Comparison of ENCODE assay signal across 19 cellular contexts in genomic region chr13:39586956-39587605, GRCh38.
"Had no signal": no experiment of that assay in that cellular context is flagged by ENCODE, and none has a peak within 500 bp of the region (broad histone marks: within the 10 kb centered on the region; RNA-seq: fewer than 3 reads in every experiment).

No MANE protein-coding gene starts in this region.

- H3K36me3 ChIP-seq: left lung, pancreas had no signal

- DNase-seq: activated gamma-delta T cell treated with Interleukin-2 at 50 U/mL for 16 hours; activated T-cell treated with anti-CD3 and anti-CD28 coated beads, Interleukin-2, amount 50 U/mL, for 1 hour; anterior cingulate cortex; dermis blood vessel endothelial cell; effector CD8-positive, alpha-beta T cell; erythroblast; foreskin fibroblast; left lung; mammary epithelial cell; pancreas; psoas muscle; right cardiac atrium; stimulated activated CD4-positive, alpha-beta T cell treated with anti-CD3 and anti-CD28 coated beads, Interleukin-1b, Interleukin-23, amount 100 ng/mL, for 48 hours; stimulated activated naive CD8-positive, alpha-beta T cell treated with anti-CD3 and anti-CD28 coated beads, Interleukin-15, amount 100 ng/mL, for 72 hours had no signal

- H3K4me1 ChIP-seq: pancreas, psoas muscle had no signal

- H3K27ac ChIP-seq: left lung, pancreas, psoas muscle, skin epidermis, tibial nerve had no signal

- H3K9me3 ChIP-seq: left lung, pancreas, psoas muscle, tibial nerve had no signal

- H3K27me3 ChIP-seq: left lung, pancreas, tibial nerve had no signal

- H3K4me3 ChIP-seq: left lung, pancreas, psoas muscle, skin epidermis, tibial nerve had no signal

- ATAC-seq: left lung; natural killer cell treated with Interleukin-12 subunit alpha and Interleukin-12 subunit beta and Interleukin-15 and Interleukin-18, amount 100 ng/mL, for 72 hours; pancreas; psoas muscle; stimulated activated effector memory CD8-positive, alpha-beta T cell treated with anti-CD3 and anti-CD28 coated beads, Interleukin-12 subunit alpha, Interleukin-12 subunit beta, amount 100 ng/mL, for 72 hours; stimulated activated naive CD8-positive, alpha-beta T cell treated with anti-CD3 and anti-CD28 coated beads, Interleukin-15, amount 100 ng/mL, for 72 hours; WTC11 had no signal
